ENCODE assay signal across 19 cellular contexts in genomic region chr3:6921041-6921440, GRCh38.
A peak's percentile ranks its signal among the peaks of the same experiment; 100 is the strongest.
DNase-seq lines count a peak whose midpoint lies in the region; ATAC-seq lines count a peak whose summit lies in the region.
"Had no signal": no experiment of that assay in that cellular context is flagged by ENCODE, and none has a peak within 500 bp of the region (broad histone marks: within the 10 kb centered on the region; RNA-seq: fewer than 3 reads in every experiment).

No MANE protein-coding gene starts in this region.

- DNase-seq in Ammon's horn (ENCODE audit: low spot score) (peak; percentile 66), NCI-H1105 treated with DMSO at 0.1 percent for 48 hours (lab: John Stamatoyannopoulos, UW) (peak; percentile 84), NCI-H69 (lab: John Stamatoyannopoulos, UW) (peak; percentile 78), left lobe of liver (ENCODE audit: low spot score) (peak; percentile 79), HuH-7.5 (ENCODE audit: low spot score) (no peak), dermis blood vessel endothelial cell (no peak)
- DNase-seq: activated CD4-positive, alpha-beta memory T cell treated with anti-CD3 and anti-CD28 coated beads for 36 hours; activated naive CD4-positive, alpha-beta T cell; cerebellar nuclear complex; effector CD4-positive, alpha-beta T cell; foreskin melanocyte; GDM1; naive thymus-derived CD4-positive, alpha-beta T cell; NCI-H2227 treated with DMSO at 0.1 percent for 48 hours; testis had no signal

- ATAC-seq in left lobe of liver (peak; percentile 99), GM18858 (IDR thresholded peaks at IDR 0.05; ENCODE audit: unreplicated experiment) (no peak), HG03354 (IDR thresholded peaks at IDR 0.05; ENCODE audit: poor library complexity, severe bottlenecking, unreplicated experiment) (no peak)
- ATAC-seq: naive thymus-derived CD4-positive, alpha-beta T cell; SK-N-SH treated with all-trans-retinoic acid at 6 μM for 48 hours; stimulated activated effector memory CD8-positive, alpha-beta T cell treated with anti-CD3 and anti-CD28 coated beads, Interleukin-12 subunit alpha, Interleukin-12 subunit beta, amount 100 ng/mL, for 72 hours had no signal

Comparison
In these comparisons a context has a peak if more than half of its experiments do, and no peak if none do; other contexts are left out.
1. DNase-seq: peak in Ammon's horn (single experiment), NCI-H1105 treated with DMSO at 0.1 percent for 48 hours (single experiment), NCI-H69 (single experiment) and left lobe of liver (single experiment); none in HuH-7.5 (single experiment) and dermis blood vessel endothelial cell (single experiment).